Comparison of ENCODE assay signal across 14 cellular contexts in genomic region chr2:25421746-25422431, GRCh38.
DNase-seq lines count a peak whose midpoint lies in the region; ATAC-seq, FAIRE-seq and TF ChIP-seq lines count a peak whose summit lies in the region.
"Had no signal": no experiment of that assay in that cellular context is flagged by ENCODE, and none has a peak within 500 bp of the region (broad histone marks: within the 10 kb centered on the region; RNA-seq: fewer than 3 reads in every experiment).

No MANE protein-coding gene starts in this region.

- no peak for DNase-seq in GM12878 (ENCODE audit: low read depth, low spot score)
- no peak for DNase-seq in EL
- DNase-seq in activated CD4-positive, alpha-beta memory T cell treated with anti-CD3 and anti-CD28 coated beads, Interleukin-2, amount 10 ng/mL, durations not matched to agents 7 days and 5 days = no peak
- no peak for DNase-seq in GM19239 (ENCODE audit: insufficient read length, low spot score)
- DNase-seq in posterior cingulate gyrus = no peak
- DNase-seq: activated CD8-positive, alpha-beta memory T cell treated with anti-CD3 and anti-CD28 coated beads, Interleukin-2, amount 50 U/mL, for 4 hours; effector CD4-positive, alpha-beta T cell; NCI-H2081; T-helper 9 cell; thyroid gland had no signal

- H3K27ac ChIP-seq in DOHH2 (ENCODE audit: low read depth, low read length) (peak overlapping the region; percentile 91), GM12878 (ENCODE audit: control insufficient read depth, insufficient read depth) (peak overlapping the region; percentile 98)
- H3K27ac ChIP-seq: thyroid gland had no signal

- H3K27me3 Mint-ChIP-seq in activated CD4-positive, alpha-beta memory T cell treated with anti-CD3 and anti-CD28 coated beads, Interleukin-2, amount 10 ng/mL, durations not matched to agents 7 days and 5 days = no peaks in the 10 kb centered on the region

- 0% methylated on average over 3 of the region's 3 CpGs for WGBS in GM12878 (ENCODE audit: insufficient coverage, insufficient replicate concordance, low lambda C conversion rate, missing lambda C conversion rate)

- H3K36me3 ChIP-seq in DOHH2 (ENCODE audit: control insufficient read depth, low read length) (peaks cover 5% of the 10 kb centered on the region), GM12878 (ENCODE audit: control insufficient read depth in 2 of 2, insufficient read depth in 2 of 2, low read length in 1 of 2) (peaks cover 0 to 5% of the 10 kb centered on the region in 2 experiments; a peak in 1 of 4 replicates)
- H3K36me3 ChIP-seq: thyroid gland had no signal

- in situ Hi-C loops in GM12878 (cut with MboI) = no loop called here

- no peaks in the 10 kb centered on the region for H3K27me3 ChIP-seq in DOHH2 (ENCODE audit: control insufficient read depth, low read length)
- no peaks in the 10 kb centered on the region for H3K27me3 ChIP-seq in GM12878 (replicated peaks in 1 of 2; ENCODE audit: control insufficient read depth in 2 of 2, insufficient read depth in 2 of 2, low read length in 1 of 2)
- H3K27me3 ChIP-seq: thyroid gland had no signal

- SMC1A ChIA-PET in GM12878 (lab: Charles Lee; ENCODE audit: uncharacterized antibody, unreplicated experiment) = interaction anchor here (1.4 to 7.5 kb wide), 5 partner anchors 17 to 97 kb away, joined by 3 to 245 read pairs (median 9); no protein-coding TSS in a partner anchor

- intact Hi-C loops in GM12878 (cut with micrococcal nuclease; ENCODE audit: unreplicated experiment) (loop anchor here (2.0 to 5.0 kb wide), 3 partner anchors 75 to 145 kb away; no protein-coding TSS in a partner anchor), posterior cingulate gyrus (cut with DNase I) (no loop called here)

- H4K20me1 ChIP-seq in DOHH2 (ENCODE audit: control insufficient read depth, insufficient read depth, low read depth, low read length) (no peaks in the 10 kb centered on the region), GM12878 (ENCODE audit: control insufficient read depth, insufficient read depth) (no peaks in the 10 kb centered on the region)

- CTCF ChIA-PET in GM12878 (lab: Yijun Ruan, JAX) = interaction anchor here (0.6 to 7.4 kb wide), 6 partner anchors 17 to 145 kb away, joined by 3 to 105 read pairs (median 22); no protein-coding TSS in a partner anchor
- CTCF ChIA-PET in activated CD4-positive, alpha-beta memory T cell treated with anti-CD3 and anti-CD28 coated beads, Interleukin-2, amount 10 ng/mL, durations not matched to agents 7 days and 5 days (lab: Charles Lee) = no interaction called here

- no TSS peak for BruUV-seq in GM12878 (replicated peaks; lab: Mats Ljungman, UMichigan)

- peak; percentile 46 to 84; a peak in 3 of 4 replicates for TF ChIP-seq EP300 in GM12878 (IDR thresholded peaks at IDR 0.05; ENCODE audit: borderline replicate concordance in 1 of 2, control insufficient read depth in 1 of 2, low read depth in 2 of 2, low read length in 2 of 2)

- POLR2A ChIA-PET in GM12878 (lab: Charles Lee) = interaction anchor here (1.4 to 7.4 kb wide), 3 partner anchors 16 to 59 kb away, joined by 11 to 192 read pairs (median 73); no protein-coding TSS in a partner anchor
- POLR2A ChIA-PET in activated CD4-positive, alpha-beta memory T cell treated with anti-CD3 and anti-CD28 coated beads, Interleukin-2, amount 10 ng/mL, durations not matched to agents 7 days and 5 days (lab: Charles Lee) = no interaction called here

- ATAC-seq in GM18907 (IDR thresholded peaks at IDR 0.05; ENCODE audit: unreplicated experiment) = peak; percentile 28
- peak; percentile 25 for ATAC-seq in HG03066 (IDR thresholded peaks at IDR 0.05; ENCODE audit: low read depth, unreplicated experiment)
- ATAC-seq in GM12878 = peak; percentile 9
- ATAC-seq: Panc1 had no signal

- H3K27ac Mint-ChIP-seq in activated CD4-positive, alpha-beta memory T cell treated with anti-CD3 and anti-CD28 coated beads, Interleukin-2, amount 10 ng/mL, durations not matched to agents 7 days and 5 days = no peak overlapping the region

- peak; percentile 59; the same call in 1 of the 2 replicates for TF ChIP-seq POLR2A in GM12878 (IDR thresholded peaks at IDR 0.05; ENCODE audit: low read depth, low read length)

- no peaks in the 10 kb centered on the region for H3K9me2 ChIP-seq in DOHH2 (replicated peaks; ENCODE audit: control insufficient read depth, low read length)

- H3K4me2 ChIP-seq in DOHH2 (ENCODE audit: low read length) (peak overlapping the region; percentile 82), GM12878 (ENCODE audit: control insufficient read depth, insufficient read depth) (peak overlapping the region; percentile 73)

- peaks cover 58% of the 10 kb centered on the region for H3K4me1 ChIP-seq in DOHH2 (ENCODE audit: control insufficient read depth, low read length)
- H3K4me1 ChIP-seq in GM12878 (ENCODE audit: control insufficient read depth, insufficient read depth, low read length) = peaks cover 31% of the 10 kb centered on the region
- H3K4me1 ChIP-seq: thyroid gland had no signal

- H3K9me3 ChIP-seq in DOHH2 (ENCODE audit: control insufficient read depth, insufficient read depth, low read length) (no peaks in the 10 kb centered on the region), GM12878 (replicated peaks; ENCODE audit: control insufficient read depth, insufficient read depth, low read length) (no peaks in the 10 kb centered on the region)
- H3K9me3 ChIP-seq: thyroid gland had no signal

- H3K9me3 Mint-ChIP-seq in activated CD4-positive, alpha-beta memory T cell treated with anti-CD3 and anti-CD28 coated beads, Interleukin-2, amount 10 ng/mL, durations not matched to agents 7 days and 5 days = peaks cover 7% of the 10 kb centered on the region

- H3K4me3 ChIP-seq in DOHH2 (ENCODE audit: low read length) (peak overlapping the region; percentile 66), GM12878 (peak overlapping the region; percentile 75)
- H3K4me3 ChIP-seq: thyroid gland had no signal

- H3K4me1 Mint-ChIP-seq in activated CD4-positive, alpha-beta memory T cell treated with anti-CD3 and anti-CD28 coated beads, Interleukin-2, amount 10 ng/mL, durations not matched to agents 7 days and 5 days = peaks cover 12% of the 10 kb centered on the region

- no peak overlapping the region for H2AFZ ChIP-seq in GM12878 (ENCODE audit: control insufficient read depth, low read depth, low read length)

- TF ChIP-seq CTCF in DOHH2 (IDR thresholded peaks at IDR 0.05; ENCODE audit: low read depth, low read length, poor library complexity, severe bottlenecking) = no peak
- TF ChIP-seq CTCF in GM12878 (IDR thresholded peaks at IDR 0.05 in 2 of 3, conservative IDR thresholded peaks at IDR 0.05 in 1 of 3; ENCODE audit: control insufficient read depth in 2 of 3, extremely low read depth in 1 of 3, insufficient read depth in 1 of 3, low read depth in 3 of 3, low read length in 3 of 3) = no peak

- RAD21 ChIA-PET in GM12878 (lab: Charles Lee; ENCODE audit: unreplicated experiment) = interaction anchor here (0.9 to 7.4 kb wide), 10 partner anchors 11 to 145 kb away, joined by 3 to 189 read pairs (median 34); no protein-coding TSS in a partner anchor

- peaks cover 18% of the 10 kb centered on the region for H3K36me3 Mint-ChIP-seq in activated CD4-positive, alpha-beta memory T cell treated with anti-CD3 and anti-CD28 coated beads, Interleukin-2, amount 10 ng/mL, durations not matched to agents 7 days and 5 days (ENCODE audit: low read depth)

- FAIRE-seq in GM12878 (lab: Jason Lieb, UNC) (no peak), GM19239 (lab: Jason Lieb, UNC) (no peak)

- H3K79me2 ChIP-seq in DOHH2 (ENCODE audit: control insufficient read depth, low read length) (no peaks in the 10 kb centered on the region), GM12878 (ENCODE audit: control insufficient read depth, insufficient read depth, low read length) (peaks cover 49% of the 10 kb centered on the region)

- TF ChIP-seq RAD21 in GM12878 (IDR thresholded peaks at IDR 0.05; ENCODE audit: insufficient read depth, low read depth, low read length) = no peak

- peak overlapping the region; percentile 72 for H3K9ac ChIP-seq in GM12878 (ENCODE audit: control insufficient read depth, insufficient read depth, low read length)

- no peak overlapping the region for H3K4me3 Mint-ChIP-seq in activated CD4-positive, alpha-beta memory T cell treated with anti-CD3 and anti-CD28 coated beads, Interleukin-2, amount 10 ng/mL, durations not matched to agents 7 days and 5 days

- peaks cover 31% of the 10 kb centered on the region for H3F3A ChIP-seq in DOHH2 (ENCODE audit: control insufficient read depth, insufficient read depth)

TF ChIP-seq in GM12878, 131 proteins besides CTCF, POLR2A, EP300 and RAD21 (continues in another document):
- TF ChIP-seq NFXL1 (IDR thresholded peaks at IDR 0.05; ENCODE audit: borderline replicate concordance) (no peak), ZBTB33 (IDR thresholded peaks at IDR 0.05) (no peak), TCF12 (IDR thresholded peaks at IDR 0.05; ENCODE audit: low read depth, low read length) (no peak), ZNF274 (IDR thresholded peaks at IDR 0.05; ENCODE audit: insufficient read depth, insufficient read length) (no peak), MYB (IDR thresholded peaks at IDR 0.05; ENCODE audit: borderline replicate concordance, low read depth, low read length) (no peak), NBN (IDR thresholded peaks at IDR 0.05) (no peak), CBX5 (IDR thresholded peaks at IDR 0.05; ENCODE audit: low read depth) (no peak), MEF2A (IDR thresholded peaks at IDR 0.05; ENCODE audit: insufficient read depth, low read depth, low read length) (no peak)
